Comparison of ENCODE assay signal across 10 cellular contexts in the genomic region with DNA sequence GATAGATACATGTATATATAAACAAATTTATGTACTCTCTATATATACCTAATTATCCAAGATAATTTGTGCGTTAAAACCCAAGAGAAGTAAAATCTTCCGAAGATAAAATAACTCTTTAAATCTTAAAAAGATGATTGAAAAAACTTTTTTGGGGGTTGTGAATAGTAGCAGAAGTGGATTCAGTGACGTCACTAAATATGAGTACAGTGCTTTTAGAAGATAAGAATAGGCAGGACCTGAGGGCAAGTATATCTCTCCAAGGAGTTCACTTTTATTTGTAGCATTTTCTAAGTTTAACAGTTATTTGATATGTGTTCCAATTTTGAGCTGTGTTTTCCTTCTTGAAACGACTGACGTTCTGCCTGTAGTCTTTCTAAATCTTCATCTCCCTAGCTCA.
"Had no signal": no experiment of that assay in that cellular context is flagged by ENCODE, and none has a peak within 500 bp of the region (broad histone marks: within the 10 kb centered on the region; RNA-seq: fewer than 3 reads in every experiment).

No MANE protein-coding gene starts in this region.

- H2AFZ ChIP-seq: GM23338 had no signal

- H3K27ac ChIP-seq: HL-60 had no signal

- H3K4me3 ChIP-seq: GM23338, K562 had no signal

- ATAC-seq: GM23338, K562 had no signal

- DNase-seq: H9, HCEC 1CT, HFFc6, IMR-90, KG1 had no signal

- H3K4me2 ChIP-seq: GM23338 had no signal

- FAIRE-seq: H1, H54, K562 had no signal
